ENCODE assay signal across 2 cellular contexts in the genomic region with DNA sequence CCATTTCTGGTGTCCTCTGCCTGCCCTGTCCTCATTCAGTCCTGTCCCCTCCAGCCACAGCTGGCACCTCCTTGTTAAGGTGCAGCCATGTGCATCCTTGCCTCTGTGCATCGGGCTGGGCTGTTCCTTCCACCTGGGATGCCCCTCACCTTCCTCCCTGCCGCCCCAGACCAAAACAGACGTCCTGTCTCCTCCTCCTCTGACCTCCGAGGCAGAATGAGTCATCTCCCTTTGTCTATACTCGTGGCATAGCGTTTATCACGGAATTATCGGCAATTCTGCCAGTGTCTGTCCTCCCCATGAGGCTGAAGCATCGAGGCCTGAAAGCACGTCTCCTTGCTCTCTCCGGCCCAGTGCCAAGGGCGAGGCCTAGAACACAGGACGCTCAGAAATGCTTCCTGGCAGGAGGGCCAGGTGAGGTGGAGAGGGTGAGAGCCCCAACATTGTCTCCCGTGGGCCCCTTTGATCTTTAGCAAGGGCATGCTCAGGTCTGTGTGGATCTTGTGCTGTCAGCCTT.
TF ChIP-seq lines count a peak whose summit lies in the region.

No MANE protein-coding gene starts in this region.

TF ChIP-seq in IMR-90, 13 proteins besides CTCF, POLR2A, EP300 and RAD21:
- TF ChIP-seq FOS (IDR thresholded peaks at IDR 0.05; ENCODE audit: low read depth, low read length) (peak; percentile 89), CEBPB (IDR thresholded peaks at IDR 0.05; ENCODE audit: low read depth, low read length) (no peak), SMC3 (IDR thresholded peaks at IDR 0.05; ENCODE audit: low read depth, low read length) (no peak; the same call in 1 of the 2 replicates), MAZ (IDR thresholded peaks at IDR 0.05; ENCODE audit: borderline replicate concordance, low read depth, low read length) (0 out of 2 replicates have a peak, but pooled peaks have one; percentile 26), CHD1 (IDR thresholded peaks at IDR 0.05; ENCODE audit: low read depth, low read length) (0 out of 2 replicates have a peak, but pooled peaks have one; percentile 54), RCOR1 (IDR thresholded peaks at IDR 0.05; ENCODE audit: insufficient replicate concordance, low read length) (no peak), NFE2L2 (IDR thresholded peaks at IDR 0.05; ENCODE audit: low read depth, low read length) (no peak), MXI1 (IDR thresholded peaks at IDR 0.05; ENCODE audit: borderline replicate concordance, low read depth, low read length) (peak; percentile 63; the same call in 1 of the 2 replicates), MAFK (IDR thresholded peaks at IDR 0.05; ENCODE audit: low read depth, low read length) (no peak), RFX5 (IDR thresholded peaks at IDR 0.05; ENCODE audit: low read depth, low read length) (no peak), BHLHE40 (IDR thresholded peaks at IDR 0.05; ENCODE audit: low read depth, low read length) (no peak; the same call in 1 of the 2 replicates)
- TF ChIP-seq, protein P1, sequence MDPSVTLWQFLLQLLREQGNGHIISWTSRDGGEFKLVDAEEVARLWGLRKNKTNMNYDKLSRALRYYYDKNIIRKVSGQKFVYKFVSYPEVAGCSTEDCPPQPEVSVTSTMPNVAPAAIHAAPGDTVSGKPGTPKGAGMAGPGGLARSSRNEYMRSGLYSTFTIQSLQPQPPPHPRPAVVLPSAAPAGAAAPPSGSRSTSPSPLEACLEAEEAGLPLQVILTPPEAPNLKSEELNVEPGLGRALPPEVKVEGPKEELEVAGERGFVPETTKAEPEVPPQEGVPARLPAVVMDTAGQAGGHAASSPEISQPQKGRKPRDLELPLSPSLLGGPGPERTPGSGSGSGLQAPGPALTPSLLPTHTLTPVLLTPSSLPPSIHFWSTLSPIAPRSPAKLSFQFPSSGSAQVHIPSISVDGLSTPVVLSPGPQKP (IDR thresholded peaks at IDR 0.05; ENCODE audit: borderline replicate concordance, low read depth, low read length) = no peak
- TF ChIP-seq, protein P2, sequence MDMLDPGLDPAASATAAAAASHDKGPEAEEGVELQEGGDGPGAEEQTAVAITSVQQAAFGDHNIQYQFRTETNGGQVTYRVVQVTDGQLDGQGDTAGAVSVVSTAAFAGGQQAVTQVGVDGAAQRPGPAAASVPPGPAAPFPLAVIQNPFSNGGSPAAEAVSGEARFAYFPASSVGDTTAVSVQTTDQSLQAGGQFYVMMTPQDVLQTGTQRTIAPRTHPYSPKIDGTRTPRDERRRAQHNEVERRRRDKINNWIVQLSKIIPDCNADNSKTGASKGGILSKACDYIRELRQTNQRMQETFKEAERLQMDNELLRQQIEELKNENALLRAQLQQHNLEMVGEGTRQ (IDR thresholded peaks at IDR 0.05; ENCODE audit: low read depth, low read length) = no peak

TF ChIP-seq in GM12878, 131 proteins besides CTCF, POLR2A, EP300 and RAD21:
- TF ChIP-seq POLR2AphosphoS2 (IDR thresholded peaks at IDR 0.05; ENCODE audit: low read depth, low read length) (no peak), BACH1 (IDR thresholded peaks at IDR 0.05; ENCODE audit: borderline replicate concordance) (peak; percentile 40; the same call in 1 of the 2 replicates), BHLHE40 (IDR thresholded peaks at IDR 0.05; ENCODE audit: borderline replicate concordance in 1 of 2, low read depth in 2 of 2, low read length in 1 of 2) (peak in 1 of 2 experiments; percentile 13; a peak in 1 of 4 replicates), SMARCA5 (IDR thresholded peaks at IDR 0.05) (peak; percentile 28; the same call in 1 of the 2 replicates), SIN3A (IDR thresholded peaks at IDR 0.05; ENCODE audit: low read depth, low read length) (0 out of 2 replicates have a peak, but pooled peaks have one; percentile 39), HDGF (IDR thresholded peaks at IDR 0.05) (peak; percentile 72), CHD2 (IDR thresholded peaks at IDR 0.05; ENCODE audit: borderline replicate concordance, low read depth, low read length) (peak; percentile 26; the same call in 1 of the 2 replicates), ETV6 (conservative IDR thresholded peaks at IDR 0.05 in 1 of 2, IDR thresholded peaks at IDR 0.05 in 1 of 2; ENCODE audit: borderline replicate concordance in 1 of 2, low read depth in 1 of 2) (no peak), SMC3 (IDR thresholded peaks at IDR 0.05; ENCODE audit: borderline replicate concordance, low read length) (0 out of 2 replicates have a peak, but pooled peaks have one; percentile 5), LARP7 (IDR thresholded peaks at IDR 0.05) (no peak)
- TF ChIP-seq, protein P3, sequence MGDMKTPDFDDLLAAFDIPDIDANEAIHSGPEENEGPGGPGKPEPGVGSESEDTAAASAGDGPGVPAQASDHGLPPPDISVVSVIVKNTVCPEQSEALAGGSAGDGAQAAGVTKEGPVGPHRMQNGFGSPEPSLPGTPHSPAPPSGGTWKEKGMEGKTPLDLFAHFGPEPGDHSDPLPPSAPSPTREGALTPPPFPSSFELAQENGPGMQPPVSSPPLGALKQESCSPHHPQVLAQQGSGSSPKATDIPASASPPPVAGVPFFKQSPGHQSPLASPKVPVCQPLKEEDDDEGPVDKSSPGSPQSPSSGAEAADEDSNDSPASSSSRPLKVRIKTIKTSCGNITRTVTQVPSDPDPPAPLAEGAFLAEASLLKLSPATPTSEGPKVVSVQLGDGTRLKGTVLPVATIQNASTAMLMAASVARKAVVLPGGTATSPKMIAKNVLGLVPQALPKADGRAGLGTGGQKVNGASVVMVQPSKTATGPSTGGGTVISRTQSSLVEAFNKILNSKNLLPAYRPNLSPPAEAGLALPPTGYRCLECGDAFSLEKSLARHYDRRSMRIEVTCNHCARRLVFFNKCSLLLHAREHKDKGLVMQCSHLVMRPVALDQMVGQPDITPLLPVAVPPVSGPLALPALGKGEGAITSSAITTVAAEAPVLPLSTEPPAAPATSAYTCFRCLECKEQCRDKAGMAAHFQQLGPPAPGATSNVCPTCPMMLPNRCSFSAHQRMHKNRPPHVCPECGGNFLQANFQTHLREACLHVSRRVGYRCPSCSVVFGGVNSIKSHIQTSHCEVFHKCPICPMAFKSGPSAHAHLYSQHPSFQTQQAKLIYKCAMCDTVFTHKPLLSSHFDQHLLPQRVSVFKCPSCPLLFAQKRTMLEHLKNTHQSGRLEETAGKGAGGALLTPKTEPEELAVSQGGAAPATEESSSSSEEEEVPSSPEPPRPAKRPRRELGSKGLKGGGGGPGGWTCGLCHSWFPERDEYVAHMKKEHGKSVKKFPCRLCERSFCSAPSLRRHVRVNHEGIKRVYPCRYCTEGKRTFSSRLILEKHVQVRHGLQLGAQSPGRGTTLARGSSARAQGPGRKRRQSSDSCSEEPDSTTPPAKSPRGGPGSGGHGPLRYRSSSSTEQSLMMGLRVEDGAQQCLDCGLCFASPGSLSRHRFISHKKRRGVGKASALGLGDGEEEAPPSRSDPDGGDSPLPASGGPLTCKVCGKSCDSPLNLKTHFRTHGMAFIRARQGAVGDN (IDR thresholded peaks at IDR 0.05) = peak; percentile 55
